In the genomic region with DNA sequence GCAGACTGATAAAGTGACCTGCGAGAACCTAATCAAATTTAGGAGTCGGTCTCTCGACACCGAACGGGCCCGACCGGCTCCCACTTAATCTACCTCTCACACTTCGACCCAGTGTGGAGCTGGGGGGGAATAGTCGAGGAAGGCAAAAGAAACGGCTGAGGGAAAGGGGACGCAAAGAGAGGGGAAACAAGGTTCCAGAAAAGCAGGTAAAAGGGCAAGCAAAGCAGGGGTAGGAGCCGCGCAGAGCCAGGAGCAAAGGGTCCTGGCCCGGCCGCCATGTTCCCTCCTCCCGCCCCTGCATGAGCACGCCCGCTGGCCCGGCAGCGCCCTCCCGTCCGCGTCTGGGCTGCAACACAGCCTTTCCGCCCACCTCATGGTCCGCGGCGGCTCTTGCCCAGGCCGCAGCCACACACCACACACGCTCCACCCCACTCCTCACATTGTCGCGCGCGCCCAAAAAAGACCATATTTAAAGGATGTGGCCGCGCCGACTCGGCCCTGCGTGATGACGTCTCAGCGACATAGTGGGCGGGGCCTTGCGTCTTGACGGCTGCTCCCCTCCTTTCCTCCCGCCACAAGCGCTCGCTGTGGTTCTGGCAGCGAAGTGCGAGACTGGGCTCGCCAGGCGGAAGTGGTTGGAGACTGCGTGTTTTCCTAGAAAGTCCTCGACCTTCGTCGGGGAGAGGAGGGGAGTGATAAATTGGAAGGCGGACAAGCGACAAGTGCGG, we compare ENCODE assay signal across 1 cellular context.
TF ChIP-seq lines count a peak whose summit lies in the region.

A gene with protein sequence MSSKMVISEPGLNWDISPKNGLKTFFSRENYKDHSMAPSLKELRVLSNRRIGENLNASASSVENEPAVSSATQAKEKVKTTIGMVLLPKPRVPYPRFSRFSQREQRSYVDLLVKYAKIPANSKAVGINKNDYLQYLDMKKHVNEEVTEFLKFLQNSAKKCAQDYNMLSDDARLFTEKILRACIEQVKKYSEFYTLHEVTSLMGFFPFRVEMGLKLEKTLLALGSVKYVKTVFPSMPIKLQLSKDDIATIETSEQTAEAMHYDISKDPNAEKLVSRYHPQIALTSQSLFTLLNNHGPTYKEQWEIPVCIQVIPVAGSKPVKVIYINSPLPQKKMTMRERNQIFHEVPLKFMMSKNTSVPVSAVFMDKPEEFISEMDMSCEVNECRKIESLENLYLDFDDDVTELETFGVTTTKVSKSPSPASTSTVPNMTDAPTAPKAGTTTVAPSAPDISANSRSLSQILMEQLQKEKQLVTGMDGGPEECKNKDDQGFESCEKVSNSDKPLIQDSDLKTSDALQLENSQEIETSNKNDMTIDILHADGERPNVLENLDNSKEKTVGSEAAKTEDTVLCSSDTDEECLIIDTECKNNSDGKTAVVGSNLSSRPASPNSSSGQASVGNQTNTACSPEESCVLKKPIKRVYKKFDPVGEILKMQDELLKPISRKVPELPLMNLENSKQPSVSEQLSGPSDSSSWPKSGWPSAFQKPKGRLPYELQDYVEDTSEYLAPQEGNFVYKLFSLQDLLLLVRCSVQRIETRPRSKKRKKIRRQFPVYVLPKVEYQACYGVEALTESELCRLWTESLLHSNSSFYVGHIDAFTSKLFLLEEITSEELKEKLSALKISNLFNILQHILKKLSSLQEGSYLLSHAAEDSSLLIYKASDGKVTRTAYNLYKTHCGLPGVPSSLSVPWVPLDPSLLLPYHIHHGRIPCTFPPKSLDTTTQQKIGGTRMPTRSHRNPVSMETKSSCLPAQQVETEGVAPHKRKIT (minus strand): TSS at position 510 of the 728 bp plus-strand sequence. CDS start 1,165 bp downstream, outside the sequence.

TF ChIP-seq in HepG2, 621 proteins besides CTCF, POLR2A, EP300 and RAD21 (continued from another document and continues in another):
- peak; percentile 78; the same call in 1 of the 2 replicates for TF ChIP-seq PCBP1 (IDR thresholded peaks at IDR 0.05; ENCODE audit: borderline replicate concordance, low read depth, low read length)
- no peak for TF ChIP-seq ISX (CRISPR knock-in tag; conservative IDR thresholded peaks at IDR 0.05)
- TF ChIP-seq ZNF616 (CRISPR knock-in tag; IDR thresholded peaks at IDR 0.05; ENCODE audit: low read depth): peak; percentile 71; the same call in 1 of the 2 replicates
- TF ChIP-seq YEATS2 (CRISPR knock-in tag; IDR thresholded peaks at IDR 0.05; ENCODE audit: borderline replicate concordance): peak; percentile 90
- peak; percentile 80 for TF ChIP-seq MED1 (CRISPR knock-in tag; IDR thresholded peaks at IDR 0.05)
- no peak for TF ChIP-seq TBL1XR1 (IDR thresholded peaks at IDR 0.05; ENCODE audit: borderline replicate concordance, low read length, partially characterized antibody)
- TF ChIP-seq RFXAP (CRISPR knock-in tag; IDR thresholded peaks at IDR 0.05; ENCODE audit: borderline replicate concordance): peak; percentile 85; the same call in 1 of the 2 replicates
- peak; percentile 96 for TF ChIP-seq PHF8 (CRISPR knock-in tag; IDR thresholded peaks at IDR 0.05)
- 0 out of 2 replicates have a peak, but pooled peaks have one; percentile 38 for TF ChIP-seq FOSL2 (CRISPR knock-in tag; IDR thresholded peaks at IDR 0.05)
- TF ChIP-seq, protein P1, sequence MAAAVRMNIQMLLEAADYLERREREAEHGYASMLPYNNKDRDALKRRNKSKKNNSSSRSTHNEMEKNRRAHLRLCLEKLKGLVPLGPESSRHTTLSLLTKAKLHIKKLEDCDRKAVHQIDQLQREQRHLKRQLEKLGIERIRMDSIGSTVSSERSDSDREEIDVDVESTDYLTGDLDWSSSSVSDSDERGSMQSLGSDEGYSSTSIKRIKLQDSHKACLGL (CRISPR knock-in tag; IDR thresholded peaks at IDR 0.05): peak; percentile 77
- TF ChIP-seq ZBTB7B (CRISPR knock-in tag; IDR thresholded peaks at IDR 0.05): 0 out of 2 replicates have a peak, but pooled peaks have one; percentile 32
- peak; percentile 91 for TF ChIP-seq YEATS4 (CRISPR knock-in tag; IDR thresholded peaks at IDR 0.05; ENCODE audit: borderline replicate concordance)
- TF ChIP-seq, protein P2, sequence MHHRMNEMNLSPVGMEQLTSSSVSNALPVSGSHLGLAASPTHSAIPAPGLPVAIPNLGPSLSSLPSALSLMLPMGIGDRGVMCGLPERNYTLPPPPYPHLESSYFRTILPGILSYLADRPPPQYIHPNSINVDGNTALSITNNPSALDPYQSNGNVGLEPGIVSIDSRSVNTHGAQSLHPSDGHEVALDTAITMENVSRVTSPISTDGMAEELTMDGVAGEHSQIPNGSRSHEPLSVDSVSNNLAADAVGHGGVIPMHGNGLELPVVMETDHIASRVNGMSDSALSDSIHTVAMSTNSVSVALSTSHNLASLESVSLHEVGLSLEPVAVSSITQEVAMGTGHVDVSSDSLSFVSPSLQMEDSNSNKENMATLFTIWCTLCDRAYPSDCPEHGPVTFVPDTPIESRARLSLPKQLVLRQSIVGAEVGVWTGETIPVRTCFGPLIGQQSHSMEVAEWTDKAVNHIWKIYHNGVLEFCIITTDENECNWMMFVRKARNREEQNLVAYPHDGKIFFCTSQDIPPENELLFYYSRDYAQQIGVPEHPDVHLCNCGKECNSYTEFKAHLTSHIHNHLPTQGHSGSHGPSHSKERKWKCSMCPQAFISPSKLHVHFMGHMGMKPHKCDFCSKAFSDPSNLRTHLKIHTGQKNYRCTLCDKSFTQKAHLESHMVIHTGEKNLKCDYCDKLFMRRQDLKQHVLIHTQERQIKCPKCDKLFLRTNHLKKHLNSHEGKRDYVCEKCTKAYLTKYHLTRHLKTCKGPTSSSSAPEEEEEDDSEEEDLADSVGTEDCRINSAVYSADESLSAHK (CRISPR knock-in tag; IDR thresholded peaks at IDR 0.05; ENCODE audit: borderline replicate concordance): no peak
- peak; percentile 60; the same call in 1 of the 2 replicates for TF ChIP-seq SOX5 (CRISPR knock-in tag; IDR thresholded peaks at IDR 0.05; ENCODE audit: borderline replicate concordance)
- peak; percentile 91 for TF ChIP-seq ZFY (CRISPR knock-in tag; IDR thresholded peaks at IDR 0.05)
- 0 out of 2 replicates have a peak, but pooled peaks have one; percentile 6 for TF ChIP-seq SRF (IDR thresholded peaks at IDR 0.05; ENCODE audit: low read depth, low read length)
- no peak for TF ChIP-seq ZNF749 (CRISPR knock-in tag; IDR thresholded peaks at IDR 0.05; ENCODE audit: borderline replicate concordance)
- TF ChIP-seq ASH2L (IDR thresholded peaks at IDR 0.05; ENCODE audit: insufficient read length, low read depth, low read length): peak; percentile 89
- TF ChIP-seq ZSCAN12 (CRISPR knock-in tag; IDR thresholded peaks at IDR 0.05): no peak
- TF ChIP-seq ZFX (CRISPR knock-in tag; IDR thresholded peaks at IDR 0.05; ENCODE audit: low read depth): peak; percentile 94
- TF ChIP-seq, protein P3, sequence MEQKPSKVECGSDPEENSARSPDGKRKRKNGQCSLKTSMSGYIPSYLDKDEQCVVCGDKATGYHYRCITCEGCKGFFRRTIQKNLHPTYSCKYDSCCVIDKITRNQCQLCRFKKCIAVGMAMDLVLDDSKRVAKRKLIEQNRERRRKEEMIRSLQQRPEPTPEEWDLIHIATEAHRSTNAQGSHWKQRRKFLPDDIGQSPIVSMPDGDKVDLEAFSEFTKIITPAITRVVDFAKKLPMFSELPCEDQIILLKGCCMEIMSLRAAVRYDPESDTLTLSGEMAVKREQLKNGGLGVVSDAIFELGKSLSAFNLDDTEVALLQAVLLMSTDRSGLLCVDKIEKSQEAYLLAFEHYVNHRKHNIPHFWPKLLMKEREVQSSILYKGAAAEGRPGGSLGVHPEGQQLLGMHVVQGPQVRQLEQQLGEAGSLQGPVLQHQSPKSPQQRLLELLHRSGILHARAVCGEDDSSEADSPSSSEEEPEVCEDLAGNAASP (CRISPR knock-in tag; IDR thresholded peaks at IDR 0.05; ENCODE audit: borderline replicate concordance): peak; percentile 42
- TF ChIP-seq NCOA5 (CRISPR knock-in tag; IDR thresholded peaks at IDR 0.05): no peak
- TF ChIP-seq, protein P4, sequence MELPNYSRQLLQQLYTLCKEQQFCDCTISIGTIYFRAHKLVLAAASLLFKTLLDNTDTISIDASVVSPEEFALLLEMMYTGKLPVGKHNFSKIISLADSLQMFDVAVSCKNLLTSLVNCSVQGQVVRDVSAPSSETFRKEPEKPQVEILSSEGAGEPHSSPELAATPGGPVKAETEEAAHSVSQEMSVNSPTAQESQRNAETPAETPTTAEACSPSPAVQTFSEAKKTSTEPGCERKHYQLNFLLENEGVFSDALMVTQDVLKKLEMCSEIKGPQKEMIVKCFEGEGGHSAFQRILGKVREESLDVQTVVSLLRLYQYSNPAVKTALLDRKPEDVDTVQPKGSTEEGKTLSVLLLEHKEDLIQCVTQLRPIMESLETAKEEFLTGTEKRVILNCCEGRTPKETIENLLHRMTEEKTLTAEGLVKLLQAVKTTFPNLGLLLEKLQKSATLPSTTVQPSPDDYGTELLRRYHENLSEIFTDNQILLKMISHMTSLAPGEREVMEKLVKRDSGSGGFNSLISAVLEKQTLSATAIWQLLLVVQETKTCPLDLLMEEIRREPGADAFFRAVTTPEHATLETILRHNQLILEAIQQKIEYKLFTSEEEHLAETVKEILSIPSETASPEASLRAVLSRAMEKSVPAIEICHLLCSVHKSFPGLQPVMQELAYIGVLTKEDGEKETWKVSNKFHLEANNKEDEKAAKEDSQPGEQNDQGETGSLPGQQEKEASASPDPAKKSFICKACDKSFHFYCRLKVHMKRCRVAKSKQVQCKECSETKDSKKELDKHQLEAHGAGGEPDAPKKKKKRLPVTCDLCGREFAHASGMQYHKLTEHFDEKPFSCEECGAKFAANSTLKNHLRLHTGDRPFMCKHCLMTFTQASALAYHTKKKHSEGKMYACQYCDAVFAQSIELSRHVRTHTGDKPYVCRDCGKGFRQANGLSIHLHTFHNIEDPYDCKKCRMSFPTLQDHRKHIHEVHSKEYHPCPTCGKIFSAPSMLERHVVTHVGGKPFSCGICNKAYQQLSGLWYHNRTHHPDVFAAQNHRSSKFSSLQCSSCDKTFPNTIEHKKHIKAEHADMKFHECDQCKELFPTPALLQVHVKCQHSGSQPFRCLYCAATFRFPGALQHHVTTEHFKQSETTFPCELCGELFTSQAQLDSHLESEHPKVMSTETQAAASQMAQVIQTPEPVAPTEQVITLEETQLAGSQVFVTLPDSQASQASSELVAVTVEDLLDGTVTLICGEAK (IDR thresholded peaks at IDR 0.05): no peak
- TF ChIP-seq, protein P4 (CRISPR knock-in tag; IDR thresholded peaks at IDR 0.05): peak; percentile 86
- TF ChIP-seq HNF4A (CRISPR knock-in tag; IDR thresholded peaks at IDR 0.05): no peak; the same call in 1 of the 2 replicates
- TF ChIP-seq ZBTB20 (CRISPR knock-in tag; IDR thresholded peaks at IDR 0.05; ENCODE audit: borderline replicate concordance, low read depth): peak; percentile 90; the same call in 1 of the 2 replicates
- 0 out of 2 replicates have a peak, but pooled peaks have one; percentile 40 for TF ChIP-seq ZNF761 (CRISPR knock-in tag; conservative IDR thresholded peaks at IDR 0.05)
- TF ChIP-seq ZNF230 (CRISPR knock-in tag; IDR thresholded peaks at IDR 0.05): peak; percentile 45; the same call in 1 of the 2 replicates
- 0 out of 2 replicates have a peak, but pooled peaks have one; percentile 50 for TF ChIP-seq ZNF780A (CRISPR knock-in tag; IDR thresholded peaks at IDR 0.05)
- peak; percentile 89 for TF ChIP-seq HDAC2 (CRISPR knock-in tag; IDR thresholded peaks at IDR 0.05)
- peak; percentile 64; the same call in 1 of the 2 replicates for TF ChIP-seq ZNF547 (CRISPR knock-in tag; IDR thresholded peaks at IDR 0.05)
- TF ChIP-seq, protein P5, sequence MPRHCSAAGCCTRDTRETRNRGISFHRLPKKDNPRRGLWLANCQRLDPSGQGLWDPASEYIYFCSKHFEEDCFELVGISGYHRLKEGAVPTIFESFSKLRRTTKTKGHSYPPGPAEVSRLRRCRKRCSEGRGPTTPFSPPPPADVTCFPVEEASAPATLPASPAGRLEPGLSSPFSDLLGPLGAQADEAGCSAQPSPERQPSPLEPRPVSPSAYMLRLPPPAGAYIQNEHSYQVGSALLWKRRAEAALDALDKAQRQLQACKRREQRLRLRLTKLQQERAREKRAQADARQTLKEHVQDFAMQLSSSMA (CRISPR knock-in tag; IDR thresholded peaks at IDR 0.05): peak; percentile 77; the same call in 1 of the 2 replicates
- TF ChIP-seq SAFB2 (CRISPR knock-in tag; IDR thresholded peaks at IDR 0.05; ENCODE audit: borderline replicate concordance, low read depth): peak; percentile 48; the same call in 1 of the 2 replicates
- 0 out of 2 replicates have a peak, but pooled peaks have one; percentile 59 for TF ChIP-seq TBP (CRISPR knock-in tag; IDR thresholded peaks at IDR 0.05)
- TF ChIP-seq BRCA1 (CRISPR knock-in tag; IDR thresholded peaks at IDR 0.05): 0 out of 2 replicates have a peak, but pooled peaks have one; percentile 29
- TF ChIP-seq WIZ (CRISPR knock-in tag; IDR thresholded peaks at IDR 0.05): no peak
- TF ChIP-seq ZFAT (CRISPR knock-in tag; conservative IDR thresholded peaks at IDR 0.05): no peak
- TF ChIP-seq, protein P6, sequence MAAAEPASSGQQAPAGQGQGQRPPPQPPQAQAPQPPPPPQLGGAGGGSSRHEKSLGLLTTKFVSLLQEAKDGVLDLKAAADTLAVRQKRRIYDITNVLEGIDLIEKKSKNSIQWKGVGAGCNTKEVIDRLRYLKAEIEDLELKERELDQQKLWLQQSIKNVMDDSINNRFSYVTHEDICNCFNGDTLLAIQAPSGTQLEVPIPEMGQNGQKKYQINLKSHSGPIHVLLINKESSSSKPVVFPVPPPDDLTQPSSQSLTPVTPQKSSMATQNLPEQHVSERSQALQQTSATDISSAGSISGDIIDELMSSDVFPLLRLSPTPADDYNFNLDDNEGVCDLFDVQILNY (CRISPR knock-in tag; conservative IDR thresholded peaks at IDR 0.05): peak; percentile 69; the same call in 1 of the 2 replicates
- TF ChIP-seq ZNF614 (CRISPR knock-in tag; IDR thresholded peaks at IDR 0.05; ENCODE audit: borderline replicate concordance): peak; percentile 90; the same call in 1 of the 2 replicates
- no peak for TF ChIP-seq ATF7 (IDR thresholded peaks at IDR 0.05)
- TF ChIP-seq ATF7 (CRISPR knock-in tag; IDR thresholded peaks at IDR 0.05): no peak
